Comparison of ENCODE assay signal across 22 cellular contexts in genomic region chr2:240305369-240305962, GRCh38.
"Had no signal": no experiment of that assay in that cellular context is flagged by ENCODE, and none has a peak within 500 bp of the region (broad histone marks: within the 10 kb centered on the region; RNA-seq: fewer than 3 reads in every experiment).

No MANE protein-coding gene starts in this region.

- H3K9me3 ChIP-seq: esophagus squamous epithelium, gastrocnemius medialis, mucosa of descending colon, psoas muscle, upper lobe of left lung had no signal

- H3K9me3 Mint-ChIP-seq: activated naive CD4-positive, alpha-beta T cell treated with anti-CD3 and anti-CD28 coated beads for 36 hours; activated naive CD8-positive, alpha-beta T cell treated with anti-CD3 and anti-CD28 coated beads, Interleukin-2, amount 10 ng/mL, durations not matched to agents 7 days and 5 days; activated T-cell treated with anti-CD3 and anti-CD28 coated beads, Interleukin-2, amount 50 U/mL, for 4 hours; activated T-helper 2 cell treated with anti-CD3 and anti-CD28 coated beads, Interferon-gamma antibody, Interleukin-2, Interleukin-4, amounts not matched to agents 10 μg/mL and 5 μg/mL and 100 μg/mL, durations not matched to agents 14 hours and 24 hours and 36 hours; endodermal cell had no signal

- H3K27me3 ChIP-seq: gastrocnemius medialis, upper lobe of left lung had no signal

- H3K4me3 Mint-ChIP-seq: activated naive CD4-positive, alpha-beta T cell treated with anti-CD3 and anti-CD28 coated beads for 36 hours; activated naive CD8-positive, alpha-beta T cell treated with anti-CD3 and anti-CD28 coated beads, Interleukin-2, amount 10 ng/mL, durations not matched to agents 7 days and 5 days; activated T-cell treated with anti-CD3 and anti-CD28 coated beads, Interleukin-2, amount 50 U/mL, for 4 hours; endodermal cell had no signal

- H3K27ac Mint-ChIP-seq: activated naive CD4-positive, alpha-beta T cell treated with anti-CD3 and anti-CD28 coated beads for 36 hours; activated naive CD8-positive, alpha-beta T cell treated with anti-CD3 and anti-CD28 coated beads, Interleukin-2, amount 10 ng/mL, durations not matched to agents 7 days and 5 days; activated T-helper 2 cell treated with anti-CD3 and anti-CD28 coated beads, Interferon-gamma antibody, Interleukin-2, Interleukin-4, amounts not matched to agents 10 μg/mL and 5 μg/mL and 100 μg/mL, durations not matched to agents 14 hours and 24 hours and 36 hours; endodermal cell had no signal

- H3K4me1 Mint-ChIP-seq: activated naive CD8-positive, alpha-beta T cell treated with anti-CD3 and anti-CD28 coated beads, Interleukin-2, amount 10 ng/mL, durations not matched to agents 7 days and 5 days; endodermal cell had no signal

- H3K4me1 ChIP-seq: esophagus squamous epithelium, gastrocnemius medialis, psoas muscle, upper lobe of left lung had no signal

- H3K4me3 ChIP-seq: esophagus squamous epithelium, gastrocnemius medialis, mucosa of descending colon, psoas muscle, upper lobe of left lung had no signal

- H3K27ac ChIP-seq: esophagus squamous epithelium, gastrocnemius medialis, psoas muscle, upper lobe of left lung had no signal

- DNase-seq: activated CD4-positive, alpha-beta T cell treated with anti-CD3 and anti-CD28 coated beads for 1 hour; activated naive CD4-positive, alpha-beta T cell treated with anti-CD3 and anti-CD28 coated beads for 36 hours; activated naive CD8-positive, alpha-beta T cell treated with anti-CD3 and anti-CD28 coated beads, Interleukin-2, amount 10 ng/mL, durations not matched to agents 7 days and 5 days; activated T-cell treated with anti-CD3 and anti-CD28 coated beads, Interleukin-2, amount 50 U/mL, for 4 hours; amygdala; cerebellar nuclear complex; cortex of kidney; endodermal cell; esophagus squamous epithelium; gastrocnemius medialis; hippocampal formation; mesenchymal stem cell; mucosa of descending colon; psoas muscle; right cardiac atrium; stimulated activated CD4-positive, alpha-beta T cell treated with anti-CD3 and anti-CD28 coated beads, Interleukin-12 subunit alpha, Interleukin-12 subunit beta, amount 100 ng/mL, for 4 hours; stimulated activated CD4-positive, alpha-beta T cell treated with anti-CD3 and anti-CD28 coated beads, Interleukin-4, amount 100 ng/mL, for 4 hours; stimulated activated naive CD8-positive, alpha-beta T cell treated with anti-CD3 and anti-CD28 coated beads, Interleukin-15, Interleukin-2, amounts not matched to agents 100 U/mL and 50 U/mL, for 24 hours; T-helper 1 cell; T-helper 9 cell had no signal

- H3K36me3 Mint-ChIP-seq: activated naive CD8-positive, alpha-beta T cell treated with anti-CD3 and anti-CD28 coated beads, Interleukin-2, amount 10 ng/mL, durations not matched to agents 7 days and 5 days had no signal

- H3K36me3 ChIP-seq: esophagus squamous epithelium, gastrocnemius medialis, upper lobe of left lung had no signal
